Comparison of ENCODE assay signal across 4 cellular contexts in genomic region chr1:178555613-178556012, GRCh38. TPM values are rescaled to one million over a fixed set of nuclear protein-coding genes. Genes with fewer than 3 reads are reported as not detected.
"Had no signal": no experiment of that assay in that cellular context is flagged by ENCODE, and none has a peak within 500 bp of the region (broad histone marks: within the 10 kb centered on the region; RNA-seq: fewer than 3 reads in every experiment).

No MANE protein-coding gene starts in this region.

RNA-seq across cellular contexts. Expression of gene TEX35, which starts 42.7 kb away (rescaled TPM):
- polyA plus RNA-seq: HepG2, IgD-negative memory B cell, K562 had no signal

RNA-seq across cellular contexts. Expression of gene CLEC20A, which starts 58.8 kb away (rescaled TPM):
- polyA plus RNA-seq: HepG2, IMR-90, K562 had no signal
